ENCODE assay signal across 8 cellular contexts in genomic region chr7:75945297-75946168, GRCh38. TPM values are rescaled to one million over a fixed set of nuclear protein-coding genes. Genes with fewer than 3 reads are reported as not detected.
A peak's percentile ranks its signal among the peaks of the same experiment; 100 is the strongest.
DNase-seq lines count a peak whose midpoint lies in the region; ATAC-seq and TF ChIP-seq lines count a peak whose summit lies in the region.

No MANE protein-coding gene starts in this region.

- ATAC-seq in RWPE2 (ENCODE audit: low read depth) (peak; percentile 27; the same call in 2 of the 3 replicates), heart right ventricle (peak; percentile 74 to 89 (median 82)), GM18858 (IDR thresholded peaks at IDR 0.05; ENCODE audit: unreplicated experiment) (no peak)

- H3K27me3 ChIP-seq in RWPE2 (ENCODE audit: insufficient read depth, poor library complexity, severe bottlenecking) (no peaks in the 10 kb centered on the region), heart right ventricle (no peaks in the 10 kb centered on the region), smooth muscle cell (ENCODE audit: low read depth) (no peaks in the 10 kb centered on the region)

- WGBS in heart right ventricle, 2 donors, result 68 to 75% methylated on average over 8 of the region's 8 CpGs
- WGBS in smooth muscle cell (ENCODE audit: low lambda C conversion rate), result 82% methylated on average over 8 of the region's 8 CpGs

- peaks cover 8% of the 10 kb centered on the region for H3K79me2 ChIP-seq in smooth muscle cell (ENCODE audit: low read depth)

- no peak overlapping the region for H2AFZ ChIP-seq in smooth muscle cell (ENCODE audit: low read depth)

- peak; percentile 64 for DNase-seq in NK-92 treated with Interleukin-12 subunit alpha and Interleukin-12 subunit beta, amount 100 ng/mL, for 24 hours (lab: John Stamatoyannopoulos, UW)
- no peak for DNase-seq in NK-92 (lab: John Stamatoyannopoulos, UW; ENCODE audit: unreplicated experiment)
- no peak for DNase-seq in RWPE2 (ENCODE audit: low spot score)
- DNase-seq in heart right ventricle, result no peak
- DNase-seq in smooth muscle cell (lab: John Stamatoyannopoulos, UW; ENCODE audit: unreplicated experiment), result no peak
- no peak for DNase-seq in D341Med (ENCODE audit: low spot score)
- DNase-seq in stimulated activated naive CD4-positive, alpha-beta T cell (lab: John Stamatoyannopoulos, UW), result no peak

- H3K27ac ChIP-seq in RWPE2 (ENCODE audit: poor library complexity, severe bottlenecking) (no peak overlapping the region), heart right ventricle (peak overlapping the region in 9 of 10 donors; percentile 12 to 73 (median 49)), smooth muscle cell (ENCODE audit: low read depth) (peak overlapping the region; percentile 72)

- H3K9me3 ChIP-seq in RWPE2 (ENCODE audit: severe bottlenecking) (no peaks in the 10 kb centered on the region), heart right ventricle (no peaks in the 10 kb centered on the region), smooth muscle cell (replicated peaks; ENCODE audit: low read depth) (no peaks in the 10 kb centered on the region)

- no peak overlapping the region for H3K9ac ChIP-seq in smooth muscle cell (ENCODE audit: low read depth)

- no peak for TF ChIP-seq CTCF in RWPE2 (IDR thresholded peaks at IDR 0.05; ENCODE audit: poor library complexity, severe bottlenecking)
- peak in 6 of 9 donors; percentile 17 to 48 (median 35) for TF ChIP-seq CTCF in heart right ventricle (IDR thresholded peaks at IDR 0.05)
- no peak for TF ChIP-seq CTCF in smooth muscle cell (IDR thresholded peaks at IDR 0.05; ENCODE audit: borderline replicate concordance, insufficient read depth, poor library complexity, severe bottlenecking)

- H3K4me3 ChIP-seq in RWPE2 (ENCODE audit: severe bottlenecking) (no peak overlapping the region), heart right ventricle (no peak overlapping the region), smooth muscle cell (no peak overlapping the region)

- peaks cover 25% of the 10 kb centered on the region for H3K4me1 ChIP-seq in RWPE2 (ENCODE audit: insufficient read depth, poor library complexity, severe bottlenecking)
- peaks cover 0 to 54% (median 17%) of the 10 kb centered on the region in 9 donors for H3K4me1 ChIP-seq in heart right ventricle
- no peaks in the 10 kb centered on the region for H3K4me1 ChIP-seq in smooth muscle cell (ENCODE audit: low read depth)

- H3K36me3 ChIP-seq in RWPE2 (ENCODE audit: low read depth), result no peaks in the 10 kb centered on the region
- H3K36me3 ChIP-seq in heart right ventricle, result peaks cover 0 to 21% (median 0%) of the 10 kb centered on the region in 9 donors
- H3K36me3 ChIP-seq in smooth muscle cell (ENCODE audit: low read depth), result no peaks in the 10 kb centered on the region

- intact Hi-C loops in heart right ventricle (cut with DNase I), result loop anchor here in 2 of 10 donors (5.0 kb wide), 1 partner anchor 42 kb away; no protein-coding TSS in a partner anchor

- no peak overlapping the region for H3K4me2 ChIP-seq in smooth muscle cell

- H4K20me1 ChIP-seq in smooth muscle cell (ENCODE audit: low read depth), result peaks cover 25% of the 10 kb centered on the region

- H3F3A ChIP-seq in smooth muscle cell (ENCODE audit: low read depth), result peaks cover 3% of the 10 kb centered on the region

RNA-seq across cellular contexts. Expression of gene POR, which starts 30.6 kb away (rescaled TPM):
- 100 to 1,000 TPM in 1 of 10 donors, 10 to 100 TPM in 9; 37.3 to 203 (median 59.3) TPM for total RNA-seq in heart right ventricle
- polyA plus RNA-seq in heart right ventricle, result 100 to 1,000 TPM; 104 to 185 TPM
- 28.3 and 46.7 TPM in 2 replicates for total RNA-seq in smooth muscle cell
- polyA plus RNA-seq in smooth muscle cell, result 52.7 and 63.4 TPM in 2 replicates

RNA-seq across cellular contexts. Expression of gene TMEM120A, which starts 48.9 kb away (rescaled TPM):
- total RNA-seq in heart right ventricle, result 100 to 1,000 TPM; 132 to 192 (median 149) TPM
- polyA plus RNA-seq in heart right ventricle, result 100 to 1,000 TPM; 179 to 220 TPM
- total RNA-seq in smooth muscle cell, result 20.3 and 42.9 TPM in 2 replicates
- polyA plus RNA-seq in smooth muscle cell, result 37.2 and 45.5 TPM in 2 replicates

Comparison
In these comparisons a context has a peak if more than half of its experiments do, and no peak if none do; other contexts are left out.
1. CTCF ChIP-seq: peak in heart right ventricle (6 of 9); none in RWPE2 (single experiment) and smooth muscle cell (single experiment).